24 cellular contexts compared by ENCODE assay signal in the genomic region with DNA sequence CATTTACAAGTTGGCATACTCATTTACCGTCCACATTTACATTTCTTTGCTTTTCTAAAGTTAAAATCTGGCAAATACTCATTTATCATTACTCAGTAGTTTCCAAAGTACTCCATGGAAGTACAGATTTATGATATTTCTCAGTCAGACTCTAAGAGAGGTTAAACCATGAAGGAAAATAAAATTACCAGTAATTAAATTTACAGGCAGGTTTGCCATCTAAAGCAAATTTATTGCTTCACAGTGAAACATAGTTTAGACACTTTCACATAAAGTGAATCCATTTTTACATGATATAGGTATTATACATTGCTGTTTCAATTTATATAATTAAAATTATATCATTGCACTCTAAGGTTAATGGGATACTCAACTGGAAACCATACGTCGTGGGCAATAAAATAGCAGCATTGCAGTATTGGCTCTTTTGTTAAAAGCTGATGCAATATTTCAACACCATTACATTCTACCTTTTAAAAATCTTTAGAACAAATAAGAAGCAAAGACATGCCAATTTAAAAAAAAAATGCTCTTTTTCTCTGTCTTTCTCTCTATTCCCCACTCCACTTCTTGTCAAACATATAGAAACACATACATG.
"Had no signal": no experiment of that assay in that cellular context is flagged by ENCODE, and none has a peak within 500 bp of the region (broad histone marks: within the 10 kb centered on the region; RNA-seq: fewer than 3 reads in every experiment).

No MANE protein-coding gene starts in this region.

- H3K27me3 ChIP-seq: left lung, right atrium auricular region, right lobe of liver, tibial nerve, uterus had no signal

- H3K27ac ChIP-seq: left lung, lower lobe of right lung, parathyroid adenoma, right atrium auricular region, right lobe of liver, tibial nerve, uterus had no signal

- FAIRE-seq: islet of Langerhans had no signal

- H3K4me1 ChIP-seq: left lung, lower lobe of right lung, parathyroid adenoma, right atrium auricular region, right lobe of liver, uterus had no signal

- H3K36me3 ChIP-seq: left lung, lower lobe of right lung, right atrium auricular region, right lobe of liver, tibial nerve, uterus had no signal

- H3K9me3 ChIP-seq: left lung, lower lobe of right lung, right atrium auricular region, right lobe of liver, tibial nerve, uterus had no signal

- ATAC-seq: left colon; left lung; lower lobe of right lung; naive thymus-derived CD8-positive, alpha-beta T cell; right lobe of liver; stimulated activated memory B cell treated with anti-CD40 and anti-IgM and Interleukin-4, amounts not matched to agents 10 μg/mL and 1 μg/mL and 100 μg/mL, for 72 hours; stimulated activated naive CD8-positive, alpha-beta T cell treated with anti-CD3 and anti-CD28 coated beads, Interleukin-15, amount 100 ng/mL, for 72 hours had no signal

- DNase-seq: immature natural killer cell; kidney; left colon; left lung; lower lobe of right lung; mammary epithelial cell; mesenchymal stem cell; naive thymus-derived CD8-positive, alpha-beta T cell; nucleus accumbens; right lobe of liver; stimulated activated CD4-positive, alpha-beta T cell treated with anti-CD3 and anti-CD28 coated beads, Interleukin-1b, Interleukin-23, amount 100 ng/mL, for 48 hours; stimulated activated CD4-positive, alpha-beta T cell treated with anti-CD3 and anti-CD28 coated beads, Interleukin-2, amount 100 ng/mL, for 48 hours; stimulated activated CD4-positive, alpha-beta T cell treated with anti-CD3 and anti-CD28 coated beads, Interleukin-4, amount 100 ng/mL, for 4 hours; stimulated activated CD8-positive, alpha-beta memory T cell treated with anti-CD3 and anti-CD28 coated beads, Interleukin-4, amount 100 ng/mL, for 48 hours; stimulated activated naive CD4-positive, alpha-beta T cell treated with Interleukin-2 at 50 U/mL for 16 hours; stimulated activated naive CD8-positive, alpha-beta T cell treated with anti-CD3 and anti-CD28 coated beads, Interleukin-15, amount 100 ng/mL, for 72 hours; substantia nigra; uterus had no signal

- H3K4me3 ChIP-seq: left lung, lower lobe of right lung, right atrium auricular region, right lobe of liver, smooth muscle cell, tibial nerve, uterus had no signal
